32 cellular contexts compared by ENCODE assay signal in genomic region chr1:236320671-236321070, GRCh38.
"Had no signal": no experiment of that assay in that cellular context is flagged by ENCODE, and none has a peak within 500 bp of the region (broad histone marks: within the 10 kb centered on the region; RNA-seq: fewer than 3 reads in every experiment).

No MANE protein-coding gene starts in this region.

- H3K27ac Mint-ChIP-seq: activated CD4-positive, alpha-beta memory T cell treated with anti-CD3 and anti-CD28 coated beads, Interleukin-2, amount 10 ng/mL, durations not matched to agents 7 days and 5 days; activated CD4-positive, alpha-beta T cell treated with anti-CD3 and anti-CD28 coated beads, Interleukin-2, amount 10 ng/mL, durations not matched to agents 7 days and 5 days; activated naive CD4-positive, alpha-beta T cell treated with anti-CD3 and anti-CD28 coated beads, Interleukin-2, amount 10 ng/mL, durations not matched to agents 7 days and 5 days; activated naive CD8-positive, alpha-beta T cell treated with anti-CD3 and anti-CD28 coated beads, Interleukin-2, amount 10 ng/mL, durations not matched to agents 7 days and 5 days; activated T-cell treated with anti-CD3 and anti-CD28 coated beads, Interleukin-2, amount 50 U/mL, for 24 hours; naive B cell; nephron progenitor cell; stimulated activated naive B cell treated with anti-CD40 and anti-IgM and Interleukin-4, amounts not matched to agents 10 μg/mL and 1 μg/mL and 100 μg/mL, for 72 hours; T-helper 17 cell; WTC11 had no signal

- H3K27me3 ChIP-seq: ascending aorta, brain microvascular endothelial cell, esophagus muscularis mucosa, foreskin keratinocyte, heart right ventricle, sigmoid colon, stomach, suprapubic skin, tibial artery, upper lobe of right lung had no signal

- ATAC-seq: foreskin keratinocyte; heart right ventricle; left cardiac atrium; psoas muscle; stimulated activated naive B cell treated with anti-CD40 and anti-IgM and Interleukin-4, amounts not matched to agents 10 μg/mL and 1 μg/mL and 100 μg/mL, for 72 hours; T-helper 17 cell; upper lobe of right lung; WTC11 had no signal

- FAIRE-seq: keratinocyte, small intestine had no signal

- H3K4me3 Mint-ChIP-seq: activated CD4-positive, alpha-beta memory T cell treated with anti-CD3 and anti-CD28 coated beads, Interleukin-2, amount 10 ng/mL, durations not matched to agents 7 days and 5 days; activated CD4-positive, alpha-beta T cell treated with anti-CD3 and anti-CD28 coated beads, Interleukin-2, amount 10 ng/mL, durations not matched to agents 7 days and 5 days; activated naive CD4-positive, alpha-beta T cell treated with anti-CD3 and anti-CD28 coated beads, Interleukin-2, amount 10 ng/mL, durations not matched to agents 7 days and 5 days; activated naive CD8-positive, alpha-beta T cell treated with anti-CD3 and anti-CD28 coated beads, Interleukin-2, amount 10 ng/mL, durations not matched to agents 7 days and 5 days; activated T-cell treated with anti-CD3 and anti-CD28 coated beads, Interleukin-2, amount 50 U/mL, for 24 hours; naive B cell; nephron progenitor cell; stimulated activated naive B cell treated with anti-CD40 and anti-IgM and Interleukin-4, amounts not matched to agents 10 μg/mL and 1 μg/mL and 100 μg/mL, for 72 hours; T-helper 17 cell; WTC11 had no signal

- H3K4me3 ChIP-seq: ascending aorta, esophagus muscularis mucosa, heart right ventricle, psoas muscle, sigmoid colon, stomach, suprapubic skin, tibial artery, upper lobe of right lung had no signal

- H3K27ac ChIP-seq: ascending aorta, brain microvascular endothelial cell, esophagus muscularis mucosa, foreskin keratinocyte, heart right ventricle, parathyroid adenoma, psoas muscle, sigmoid colon, stomach, suprapubic skin, tibial artery, upper lobe of right lung had no signal

- DNase-seq: activated CD4-positive, alpha-beta memory T cell treated with anti-CD3 and anti-CD28 coated beads, Interleukin-2, amount 10 ng/mL, durations not matched to agents 7 days and 5 days; activated CD4-positive, alpha-beta T cell treated with anti-CD3 and anti-CD28 coated beads for 1 hour; activated CD4-positive, alpha-beta T cell treated with anti-CD3 and anti-CD28 coated beads, Interleukin-2, amount 10 ng/mL, durations not matched to agents 7 days and 5 days; activated CD8-positive, alpha-beta memory T cell treated with anti-CD3 and anti-CD28 coated beads, Interleukin-2, amount 50 U/mL, for 48 hours; activated gamma-delta T cell; activated naive CD4-positive, alpha-beta T cell treated with anti-CD3 and anti-CD28 coated beads, Interleukin-2, amount 10 ng/mL, durations not matched to agents 7 days and 5 days; activated naive CD8-positive, alpha-beta T cell treated with anti-CD3 and anti-CD28 coated beads, Interleukin-2, amount 10 ng/mL, durations not matched to agents 7 days and 5 days; activated T-cell treated with anti-CD3 and anti-CD28 coated beads, Interleukin-2, amount 50 U/mL, for 24 hours; brain microvascular endothelial cell; cortex of kidney; foreskin keratinocyte; heart right ventricle; left cardiac atrium; mammary epithelial cell; naive B cell; nephron progenitor cell; nucleus accumbens; psoas muscle; sigmoid colon; small intestine; stimulated activated CD4-positive, alpha-beta T cell treated with anti-CD3 and anti-CD28 coated beads, Interleukin-1b, Interleukin-23, amount 100 ng/mL, for 48 hours; stimulated activated naive B cell treated with anti-CD40 and anti-IgM and Interleukin-4, amounts not matched to agents 10 μg/mL and 1 μg/mL and 100 μg/mL, for 72 hours; stomach; T-helper 17 cell; tibial artery; upper lobe of right lung had no signal

- H3K4me1 Mint-ChIP-seq: activated CD4-positive, alpha-beta memory T cell treated with anti-CD3 and anti-CD28 coated beads, Interleukin-2, amount 10 ng/mL, durations not matched to agents 7 days and 5 days; activated CD4-positive, alpha-beta T cell treated with anti-CD3 and anti-CD28 coated beads, Interleukin-2, amount 10 ng/mL, durations not matched to agents 7 days and 5 days; activated naive CD4-positive, alpha-beta T cell treated with anti-CD3 and anti-CD28 coated beads, Interleukin-2, amount 10 ng/mL, durations not matched to agents 7 days and 5 days; activated naive CD8-positive, alpha-beta T cell treated with anti-CD3 and anti-CD28 coated beads, Interleukin-2, amount 10 ng/mL, durations not matched to agents 7 days and 5 days; naive B cell; nephron progenitor cell; stimulated activated naive B cell treated with anti-CD40 and anti-IgM and Interleukin-4, amounts not matched to agents 10 μg/mL and 1 μg/mL and 100 μg/mL, for 72 hours; T-helper 17 cell; WTC11 had no signal

- H3K4me1 ChIP-seq: ascending aorta, esophagus muscularis mucosa, foreskin keratinocyte, heart right ventricle, parathyroid adenoma, psoas muscle, sigmoid colon, stomach, suprapubic skin, tibial artery, upper lobe of right lung had no signal

- H3K36me3 ChIP-seq: ascending aorta, brain microvascular endothelial cell, esophagus muscularis mucosa, heart right ventricle, sigmoid colon, stomach, suprapubic skin, tibial artery, upper lobe of right lung had no signal

- H3K27me3 Mint-ChIP-seq: activated naive CD4-positive, alpha-beta T cell treated with anti-CD3 and anti-CD28 coated beads, Interleukin-2, amount 10 ng/mL, durations not matched to agents 7 days and 5 days had no signal
